ENCODE assay signal across 22 cellular contexts in genomic region chr10:30384051-30384674, GRCh38.
"Had no signal": no experiment of that assay in that cellular context is flagged by ENCODE, and none has a peak within 500 bp of the region (broad histone marks: within the 10 kb centered on the region; RNA-seq: fewer than 3 reads in every experiment).

No MANE protein-coding gene starts in this region.

- H3K4me3 ChIP-seq: colonic mucosa, gastroesophageal sphincter, heart right ventricle, left lung, lower lobe of right lung, skin epidermis, spleen, thoracic aorta, transverse colon, vagina had no signal

- H3K27me3 Mint-ChIP-seq: dendritic cell treated with granulocyte-macrophage colony-stimulating factor and Interleukin-4, amounts not matched to agents 40 ng/mL and 50 ng/mL, for 4 days had no signal

- H3K4me1 ChIP-seq: colonic mucosa, left lung, parathyroid adenoma, spleen, vagina had no signal

- H3K27ac ChIP-seq: colonic mucosa, epithelial cell of prostate, gastroesophageal sphincter, heart right ventricle, left lung, lower lobe of right lung, parathyroid adenoma, spleen, thoracic aorta, transverse colon, vagina had no signal

- H3K27me3 ChIP-seq: colonic mucosa, gastroesophageal sphincter, heart right ventricle, left lung, spleen, transverse colon, vagina had no signal

- H3K27ac Mint-ChIP-seq: dendritic cell treated with granulocyte-macrophage colony-stimulating factor and Interleukin-4, amounts not matched to agents 40 ng/mL and 50 ng/mL, for 4 days; endodermal cell; natural killer cell; progenitor cell of endocrine pancreas; stimulated activated naive CD8-positive, alpha-beta T cell treated with anti-CD3 and anti-CD28 coated beads, Interleukin-15, Interleukin-2, amounts not matched to agents 100 ng/mL and 50 ng/mL, for 24 hours had no signal

- H3K9me3 Mint-ChIP-seq: dendritic cell treated with granulocyte-macrophage colony-stimulating factor and Interleukin-4, amounts not matched to agents 40 ng/mL and 50 ng/mL, for 4 days; endodermal cell; natural killer cell; neural crest cell; stimulated activated naive CD8-positive, alpha-beta T cell treated with anti-CD3 and anti-CD28 coated beads, Interleukin-15, Interleukin-2, amounts not matched to agents 100 ng/mL and 50 ng/mL, for 24 hours had no signal

- H3K4me3 Mint-ChIP-seq: dendritic cell treated with granulocyte-macrophage colony-stimulating factor and Interleukin-4, amounts not matched to agents 40 ng/mL and 50 ng/mL, for 4 days; endodermal cell; natural killer cell; neural crest cell; stimulated activated naive B cell treated with anti-CD40 and anti-IgM and Interleukin-4, amounts not matched to agents 10 μg/mL and 1 μg/mL and 100 μg/mL, for 72 hours; stimulated activated naive CD8-positive, alpha-beta T cell treated with anti-CD3 and anti-CD28 coated beads, Interleukin-15, Interleukin-2, amounts not matched to agents 100 ng/mL and 50 ng/mL, for 24 hours had no signal

- ATAC-seq: gastroesophageal sphincter had no signal

- H2AFZ ChIP-seq: parathyroid adenoma had no signal

- H3K36me3 Mint-ChIP-seq: natural killer cell; stimulated activated naive B cell treated with anti-CD40 and anti-IgM and Interleukin-4, amounts not matched to agents 10 μg/mL and 1 μg/mL and 100 μg/mL, for 72 hours had no signal

- H3K79me2 ChIP-seq: parathyroid adenoma had no signal

- H3K36me3 ChIP-seq: colonic mucosa, gastroesophageal sphincter, heart right ventricle, left lung, lower lobe of right lung, spleen, thoracic aorta, transverse colon, vagina had no signal

- H3K4me1 Mint-ChIP-seq: natural killer cell had no signal

- H3K9me3 ChIP-seq: colonic mucosa, gastroesophageal sphincter, heart right ventricle, left lung, lower lobe of right lung, spleen, thoracic aorta, transverse colon, vagina had no signal

- DNase-seq: colonic mucosa; effector CD8-positive, alpha-beta T cell; heart right ventricle; hippocampal formation; left cardiac atrium; left lung; lower lobe of right lung; natural killer cell; spleen; stimulated activated naive B cell treated with anti-CD40 and anti-IgM and Interleukin-4, amounts not matched to agents 10 μg/mL and 1 μg/mL and 100 μg/mL, for 72 hours; transverse colon had no signal

- H3K9ac ChIP-seq: parathyroid adenoma had no signal
